In the genomic region with DNA sequence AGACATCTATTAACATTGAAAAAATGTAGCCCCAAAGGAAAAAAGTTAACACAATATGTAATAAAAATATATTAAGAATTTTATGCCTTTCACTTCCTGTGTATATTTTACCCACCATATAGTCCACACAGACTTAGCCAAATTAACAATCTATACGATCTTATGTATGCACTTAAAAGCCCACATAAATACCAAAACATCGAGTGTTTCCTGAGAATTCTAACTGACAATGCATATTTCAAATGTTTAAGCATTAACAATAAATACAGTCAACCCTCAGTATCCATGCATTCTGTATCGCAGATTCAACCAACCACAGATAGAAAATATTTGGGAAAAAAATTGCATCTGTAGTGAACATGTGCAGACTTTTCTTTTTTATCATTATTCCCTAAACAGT, we compare ENCODE assay signal across 30 cellular contexts.
"Had no signal": no experiment of that assay in that cellular context is flagged by ENCODE, and none has a peak within 500 bp of the region (broad histone marks: within the 10 kb centered on the region; RNA-seq: fewer than 3 reads in every experiment).

No MANE protein-coding gene starts in this region.

- H3K27ac ChIP-seq: neutrophil, pancreas, psoas muscle, right lobe of liver, sigmoid colon, spleen, thoracic aorta, thyroid gland, tibial nerve, upper lobe of left lung, vagina had no signal

- H3K4me1 ChIP-seq: pancreas, psoas muscle, right lobe of liver, spleen, thyroid gland had no signal

- H3K27me3 Mint-ChIP-seq: progenitor cell of endocrine pancreas; stimulated activated memory B cell treated with anti-CD40 and anti-IgM and Interleukin-4, amounts not matched to agents 10 μg/mL and 1 μg/mL and 100 μg/mL, for 72 hours had no signal

- H3K27ac Mint-ChIP-seq: naive thymus-derived CD8-positive, alpha-beta T cell; natural killer cell treated with Interleukin-12 subunit alpha and Interleukin-12 subunit beta and Interleukin-15 and Interleukin-18, amount 100 ng/mL, for 72 hours; nephron progenitor cell; progenitor cell of endocrine pancreas; stimulated activated memory B cell treated with anti-CD40 and anti-IgM and Interleukin-4, amounts not matched to agents 10 μg/mL and 1 μg/mL and 100 μg/mL, for 72 hours; stimulated activated naive CD8-positive, alpha-beta T cell treated with anti-CD3 and anti-CD28 coated beads, Interleukin-15, amount 100 ng/mL, for 72 hours had no signal

- H3K9me3 Mint-ChIP-seq: naive thymus-derived CD8-positive, alpha-beta T cell; stimulated activated memory B cell treated with anti-CD40 and anti-IgM and Interleukin-4, amounts not matched to agents 10 μg/mL and 1 μg/mL and 100 μg/mL, for 72 hours; stimulated activated naive CD8-positive, alpha-beta T cell treated with anti-CD3 and anti-CD28 coated beads, Interleukin-15, amount 100 ng/mL, for 72 hours had no signal

- H3K36me3 ChIP-seq: neutrophil, pancreas, right lobe of liver, sigmoid colon, spleen, thoracic aorta, thyroid gland, tibial nerve, upper lobe of left lung, vagina had no signal

- H3K4me1 Mint-ChIP-seq: naive thymus-derived CD8-positive, alpha-beta T cell; nephron progenitor cell; stimulated activated memory B cell treated with anti-CD40 and anti-IgM and Interleukin-4, amounts not matched to agents 10 μg/mL and 1 μg/mL and 100 μg/mL, for 72 hours; stimulated activated naive CD8-positive, alpha-beta T cell treated with anti-CD3 and anti-CD28 coated beads, Interleukin-15, amount 100 ng/mL, for 72 hours had no signal

- H3K4me3 ChIP-seq: pancreas, psoas muscle, right lobe of liver, sigmoid colon, spleen, thoracic aorta, thyroid gland, tibial nerve, upper lobe of left lung, vagina had no signal

- H3K36me3 Mint-ChIP-seq: naive thymus-derived CD8-positive, alpha-beta T cell; natural killer cell treated with Interleukin-12 subunit alpha and Interleukin-12 subunit beta and Interleukin-15 and Interleukin-18, amount 100 ng/mL, for 72 hours; stimulated activated memory B cell treated with anti-CD40 and anti-IgM and Interleukin-4, amounts not matched to agents 10 μg/mL and 1 μg/mL and 100 μg/mL, for 72 hours had no signal

- H3K4me3 Mint-ChIP-seq: naive thymus-derived CD8-positive, alpha-beta T cell; natural killer cell treated with Interleukin-12 subunit alpha and Interleukin-12 subunit beta and Interleukin-15 and Interleukin-18, amount 100 ng/mL, for 72 hours; nephron progenitor cell; neural crest cell; stimulated activated memory B cell treated with anti-CD40 and anti-IgM and Interleukin-4, amounts not matched to agents 10 μg/mL and 1 μg/mL and 100 μg/mL, for 72 hours; stimulated activated naive CD8-positive, alpha-beta T cell treated with anti-CD3 and anti-CD28 coated beads, Interleukin-15, amount 100 ng/mL, for 72 hours had no signal

- ATAC-seq: naive thymus-derived CD8-positive, alpha-beta T cell; natural killer cell treated with Interleukin-12 subunit alpha and Interleukin-12 subunit beta and Interleukin-15 and Interleukin-18, amount 100 ng/mL, for 72 hours; pancreas; psoas muscle; right cardiac atrium; right lobe of liver; stimulated activated memory B cell treated with anti-CD40 and anti-IgM and Interleukin-4, amounts not matched to agents 10 μg/mL and 1 μg/mL and 100 μg/mL, for 72 hours; stimulated activated naive CD8-positive, alpha-beta T cell treated with anti-CD3 and anti-CD28 coated beads, Interleukin-15, amount 100 ng/mL, for 72 hours; stimulated activated naive CD8-positive, alpha-beta T cell treated with anti-CD3 and anti-CD28 coated beads, Interleukin-15, Interleukin-2, amounts not matched to agents 100 U/mL and 50 U/mL, for 24 hours had no signal

- H3K9me3 ChIP-seq: neutrophil, pancreas, psoas muscle, right lobe of liver, sigmoid colon, spleen, thoracic aorta, thyroid gland, tibial nerve, upper lobe of left lung, vagina had no signal

- H3K27me3 ChIP-seq: neutrophil, pancreas, right lobe of liver, sigmoid colon, spleen, thyroid gland, tibial nerve, upper lobe of left lung, vagina had no signal

- DNase-seq: naive thymus-derived CD8-positive, alpha-beta T cell; nephron progenitor cell; nucleus accumbens; pancreas; psoas muscle; right cardiac atrium; right lobe of liver; sigmoid colon; small intestine; spleen; stimulated activated CD4-positive, alpha-beta T cell treated with anti-CD3 and anti-CD28 coated beads, Interleukin-12 subunit alpha, Interleukin-12 subunit beta, amount 100 ng/mL, for 4 hours; stimulated activated CD4-positive, alpha-beta T cell treated with anti-CD3 and anti-CD28 coated beads, Interleukin-1b, Interleukin-23, amount 100 ng/mL, for 48 hours; stimulated activated CD4-positive, alpha-beta T cell treated with anti-CD3 and anti-CD28 coated beads, Interleukin-4, amount 100 ng/mL, for 1 hour; stimulated activated CD4-positive, alpha-beta T cell treated with anti-CD3 and anti-CD28 coated beads, Interleukin-4, amount 100 ng/mL, for 4 hours; stimulated activated CD8-positive, alpha-beta memory T cell treated with anti-CD3 and anti-CD28 coated beads, Interleukin-4, amount 100 ng/mL, for 48 hours; stimulated activated naive CD4-positive, alpha-beta T cell; stimulated activated naive CD8-positive, alpha-beta T cell treated with anti-CD3 and anti-CD28 coated beads, Interleukin-15, amount 100 ng/mL, for 72 hours; stimulated activated naive CD8-positive, alpha-beta T cell treated with anti-CD3 and anti-CD28 coated beads, Interleukin-15, Interleukin-2, amounts not matched to agents 100 U/mL and 50 U/mL, for 24 hours; substantia nigra; thyroid gland; trophoblast cell; upper lobe of left lung had no signal
